ENCODE assay signal across 25 cellular contexts in the genomic region with DNA sequence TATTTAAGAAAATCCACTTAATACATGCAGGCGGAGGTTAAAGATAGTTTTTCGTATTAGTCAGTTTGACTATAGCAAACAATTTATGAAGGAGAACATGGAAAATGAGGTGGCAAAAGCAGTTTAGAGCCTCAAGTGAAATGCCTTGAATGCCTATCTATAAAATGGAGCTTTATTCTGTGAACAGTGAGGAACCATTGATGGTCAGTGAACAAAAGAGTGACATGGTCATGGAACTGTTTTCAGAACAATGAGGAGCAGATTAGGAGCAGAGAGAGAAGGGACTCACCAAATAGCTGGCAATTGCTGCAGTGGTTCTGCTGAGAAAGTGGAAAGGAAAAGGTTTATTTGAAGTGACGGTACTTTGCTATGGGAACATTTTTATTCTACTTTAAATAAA.
"Had no signal": no experiment of that assay in that cellular context is flagged by ENCODE, and none has a peak within 500 bp of the region (broad histone marks: within the 10 kb centered on the region; RNA-seq: fewer than 3 reads in every experiment).

No MANE protein-coding gene starts in this region.

- ATAC-seq: activated CD8-positive, alpha-beta T cell treated with anti-CD3 and anti-CD28 coated beads for 36 hours; activated naive CD8-positive, alpha-beta T cell treated with anti-CD3 and anti-CD28 coated beads, Interleukin-2, amount 50 U/mL, for 24 hours; body of pancreas; gastrocnemius medialis; heart left ventricle; left cardiac atrium; mucosa of descending colon; T-cell had no signal

- H3K36me3 ChIP-seq: cardiac muscle cell, gastrocnemius medialis, heart left ventricle, sigmoid colon, tibial artery had no signal

- H3K4me3 ChIP-seq: body of pancreas, cardiac muscle cell, gastrocnemius medialis, heart left ventricle, mucosa of descending colon, sigmoid colon, tibial artery had no signal

- H3K27ac ChIP-seq: body of pancreas, cardiac muscle cell, gastrocnemius medialis, tibial artery, VCaP had no signal

- DNase-seq: activated CD4-positive, alpha-beta T cell treated with anti-CD3 and anti-CD28 coated beads, Interleukin-2, amount 10 ng/mL, durations not matched to agents 7 days and 5 days; activated CD4-positive, CD25-positive, alpha-beta regulatory T cell treated with anti-CD3 and anti-CD28 coated beads, Interleukin-2, amount 50 U/mL, for 72 hours; activated CD8-positive, alpha-beta T cell treated with anti-CD3 and anti-CD28 coated beads for 36 hours; activated gamma-delta T cell; activated naive CD4-positive, alpha-beta T cell treated with anti-CD3 and anti-CD28 coated beads, Interleukin-2, amount 50 U/mL, for 16 hours; activated naive CD8-positive, alpha-beta T cell treated with anti-CD3 and anti-CD28 coated beads, Interleukin-2, amount 50 U/mL, for 24 hours; anterior cingulate cortex; body of pancreas; effector CD8-positive, alpha-beta T cell; gastrocnemius medialis; heart left ventricle; left cardiac atrium; mesenchymal stem cell; mucosa of descending colon; nephron progenitor cell; occipital lobe; posterior cingulate gyrus; sigmoid colon; stimulated activated CD4-positive, alpha-beta T cell treated with anti-CD3 and anti-CD28 coated beads, Interleukin-2, amount 100 ng/mL, for 48 hours; stimulated activated naive CD4-positive, alpha-beta T cell treated with Interleukin-2 at 50 U/mL for 16 hours; T-cell; tibial artery had no signal

- H3K9me3 ChIP-seq: body of pancreas, gastrocnemius medialis, heart left ventricle, mucosa of descending colon, sigmoid colon, tibial artery had no signal

- H3K27me3 ChIP-seq: body of pancreas, cardiac muscle cell, gastrocnemius medialis, sigmoid colon, tibial artery had no signal

- FAIRE-seq: islet of Langerhans had no signal
